Comparison of ENCODE assay signal across 8 cellular contexts in genomic region chr19:1064661-1065605, GRCh38. TPM values are rescaled to one million over a fixed set of nuclear protein-coding genes. Genes with fewer than 3 reads are reported as not detected.
DNase-seq lines count a peak whose midpoint lies in the region; ATAC-seq and TF ChIP-seq lines count a peak whose summit lies in the region.

No MANE protein-coding gene starts in this region.

- ATAC-seq in GM19025 (IDR thresholded peaks at IDR 0.05; ENCODE audit: low read depth, unreplicated experiment) (peak; percentile 37), GM21619 (IDR thresholded peaks at IDR 0.05; ENCODE audit: unreplicated experiment) (no peak)

- H2AFZ ChIP-seq in OCI-LY7 (ENCODE audit: low read length): peak overlapping the region; percentile 16; the same call in 1 of the 2 replicates
- H2AFZ ChIP-seq in parathyroid adenoma: peak overlapping the region; percentile 62

- BruUV-seq in OCI-LY7 (replicated peaks; lab: Mats Ljungman, UMichigan): no TSS peak

- CTCF ChIA-PET in OCI-LY7 (lab: Charles Lee; ENCODE audit: unreplicated experiment): interaction anchor here (0.6 kb wide), 1 partner anchor 11 kb away, joined by 3 read pairs; no protein-coding TSS in a partner anchor

- intact Hi-C loops in OCI-LY7 (cut with micrococcal nuclease; ENCODE audit: unreplicated experiment): loop anchor here (5.0 kb wide), 1 partner anchor 37 kb away; the partner anchor contains the start of gene GPX4

- peak overlapping the region; percentile 99 for H3K4me2 ChIP-seq in OCI-LY7 (ENCODE audit: low read length)
- peak overlapping the region; percentile 40 for H3K4me2 ChIP-seq in parathyroid adenoma (ENCODE audit: low read length)

- no peaks in the 10 kb centered on the region for H4K20me1 ChIP-seq in OCI-LY7 (ENCODE audit: insufficient read depth, low read length)

- H3K9me2 ChIP-seq in OCI-LY7 (ENCODE audit: insufficient read depth, low read length): no peaks in the 10 kb centered on the region

- DNase-seq in AG08395 (ENCODE audit: low spot score): peak; percentile 75
- DNase-seq in OCI-LY7 (ENCODE audit: low spot score): peak; percentile 81
- DNase-seq in activated effector memory CD4-positive, alpha-beta T cell treated with Interleukin-2 at 50 U/mL for 16 hours: peak; percentile 66
- DNase-seq in foreskin melanocyte: peak; percentile 45
- no peak for DNase-seq in occipital lobe (lab: John Stamatoyannopoulos, UW)

- H3K27ac ChIP-seq in OCI-LY7 (ENCODE audit: low read depth, low read length, poor library complexity, severe bottlenecking) (peak overlapping the region; percentile 25), parathyroid adenoma (no peak overlapping the region)

- peaks cover 23% of the 10 kb centered on the region for H3K79me2 ChIP-seq in OCI-LY7 (ENCODE audit: insufficient read depth, low read depth, low read length)
- no peaks in the 10 kb centered on the region for H3K79me2 ChIP-seq in parathyroid adenoma

- TF ChIP-seq CTCF in OCI-LY7 (conservative IDR thresholded peaks at IDR 0.05; ENCODE audit: low read length) (peak; percentile 78), parathyroid adenoma (IDR thresholded peaks at IDR 0.05) (peak; percentile 79)

- H3K4me1 ChIP-seq in OCI-LY7 (ENCODE audit: insufficient read depth, low read length, poor library complexity, severe bottlenecking) (peaks cover 56% of the 10 kb centered on the region), parathyroid adenoma (peaks cover 2% of the 10 kb centered on the region)

- H3K9me3 ChIP-seq in OCI-LY7 (ENCODE audit: low read length): no peaks in the 10 kb centered on the region
- no peaks in the 10 kb centered on the region for H3K9me3 ChIP-seq in parathyroid adenoma (ENCODE audit: control insufficient read depth, low read length)

- POLR2A ChIA-PET in OCI-LY7 (lab: Charles Lee): interaction anchor here (0.5 to 0.8 kb wide), 3 partner anchors 10 to 411 kb away, joined by 3 to 5 read pairs (median 4); no protein-coding TSS in a partner anchor

- peak overlapping the region; percentile 27 for H3K4me3 ChIP-seq in OCI-LY7 (ENCODE audit: low read depth, low read length, poor library complexity, severe bottlenecking)
- no peak overlapping the region for H3K4me3 ChIP-seq in parathyroid adenoma (ENCODE audit: low read depth, low read length)

- H3K27me3 ChIP-seq in parathyroid adenoma (ENCODE audit: control insufficient read depth, insufficient read depth, low read length): peaks cover 7% of the 10 kb centered on the region

- no peak overlapping the region for H3K9ac ChIP-seq in parathyroid adenoma

- H3K36me3 ChIP-seq in OCI-LY7 (ENCODE audit: insufficient read depth, low read length): peaks cover 17% of the 10 kb centered on the region; the same call in 1 of the 2 replicates
- no peaks in the 10 kb centered on the region for H3K36me3 ChIP-seq in parathyroid adenoma (ENCODE audit: control insufficient read depth, insufficient read depth, low read length)

RNA-seq across cellular contexts. Expression of gene ARHGAP45, which starts 2.0 kb away (rescaled TPM):
- 132 and 135 TPM in 2 replicates for total RNA-seq in OCI-LY7 (2014; rRNA removed; shearing (Covaris generic))
- total RNA-seq in OCI-LY7 (2022) (138 and 143 TPM in 2 replicates), occipital lobe (1.7 TPM)

RNA-seq across cellular contexts. Expression of gene ABCA7, which starts 25.0 kb away (rescaled TPM):
- total RNA-seq in OCI-LY7 (2014; rRNA removed; shearing (Covaris generic)): 22.5 and 43.3 TPM in 2 replicates
- total RNA-seq in OCI-LY7 (2022) (66.6 and 74.4 TPM in 2 replicates), occipital lobe (0.78 TPM)

RNA-seq across cellular contexts. Expression of gene POLR2E, which starts 30.2 kb away (rescaled TPM):
- 153 and 165 TPM in 2 replicates for total RNA-seq in OCI-LY7 (2014; rRNA removed; shearing (Covaris generic))
- total RNA-seq in OCI-LY7 (2022) (160 and 193 TPM in 2 replicates), occipital lobe (31.8 TPM)

RNA-seq across cellular contexts. Expression of gene CNN2, which starts 38.5 kb away (rescaled TPM):
- 51.5 and 73.7 TPM in 2 replicates for total RNA-seq in OCI-LY7 (2014; rRNA removed; shearing (Covaris generic))
- total RNA-seq in OCI-LY7 (2022) (126 and 127 TPM in 2 replicates), occipital lobe (9.5 TPM)

RNA-seq across cellular contexts. Expression of gene GPX4, which starts 38.9 kb away (rescaled TPM):
- 184 and 203 TPM in 2 replicates for total RNA-seq in OCI-LY7 (2014; rRNA removed; shearing (Covaris generic))
- total RNA-seq in OCI-LY7 (2022) (148 and 156 TPM in 2 replicates), occipital lobe (83.8 TPM)

Comparison
In these comparisons a context has a peak if more than half of its experiments do, and no peak if none do; other contexts are left out.
1. RNA of gene ARHGAP45, which starts 2.0 kb away (total RNA-seq): 132 to 143 TPM in OCI-LY7; 1.7 TPM in occipital lobe (single experiment); every median in the first group is over 10 times any median in the second.
2. RNA of gene ABCA7, which starts 25.0 kb away (total RNA-seq): 22.5 to 74.4 TPM in OCI-LY7; 0.78 TPM in occipital lobe (single experiment); every median in the first group is over 10 times any median in the second.